ENCODE assay signal across 17 cellular contexts in the genomic region with DNA sequence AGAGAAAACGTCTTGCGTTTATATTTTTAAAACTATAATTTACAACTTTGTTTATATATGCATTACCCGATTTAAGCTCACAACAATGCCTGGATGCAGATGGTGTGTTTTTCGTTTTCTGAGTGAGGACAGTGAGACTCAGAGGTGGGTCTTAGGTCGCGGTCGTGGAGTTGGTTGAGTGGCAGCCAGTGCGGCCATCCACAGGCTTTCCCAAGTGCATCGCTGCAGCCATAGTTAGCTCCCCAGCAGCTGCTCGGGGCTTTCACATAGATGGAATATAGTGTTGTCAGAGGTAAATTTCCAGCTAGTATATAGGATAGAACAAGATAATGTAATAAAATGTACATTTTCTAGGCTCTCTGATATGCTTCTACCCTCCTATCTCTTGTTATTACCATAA.
DNase-seq lines count a peak whose midpoint lies in the region; ATAC-seq and TF ChIP-seq lines count a peak whose summit lies in the region.
"Had no signal": no experiment of that assay in that cellular context is flagged by ENCODE, and none has a peak within 500 bp of the region (broad histone marks: within the 10 kb centered on the region; RNA-seq: fewer than 3 reads in every experiment).

No MANE protein-coding gene starts in this region.

- DNase-seq in H9 = peak; percentile 32
- DNase-seq in fibroblast of villous mesenchyme (ENCODE audit: low read depth) = peak; percentile 60
- no peak for DNase-seq in natural killer cell treated with Interleukin-12 subunit alpha and Interleukin-12 subunit beta and Interleukin-15 and Interleukin-18, amount 100 ng/mL, for 72 hours (ENCODE audit: low spot score)
- no peak for DNase-seq in AG20443 (ENCODE audit: low spot score)
- DNase-seq: 8988T; ACHN; AML-193; Caco-2; Calu3; CD4-positive, alpha-beta T cell; CD8-positive, alpha-beta T cell; DMS79 treated with DMSO at 0.1 percent for 48 hours; GF-D8 had no signal

- no peak overlapping the region for H3K4ac ChIP-seq in H9 (ENCODE audit: low read depth, low read length)

- TF ChIP-seq CTCF in H9 (conservative IDR thresholded peaks at IDR 0.05) (no peak), fibroblast of villous mesenchyme (IDR thresholded peaks at IDR 0.05; ENCODE audit: insufficient read depth, low read depth, low read length) (no peak)

- no peak overlapping the region for H2AK5ac ChIP-seq in H9 (ENCODE audit: insufficient read length, low read length)

- no CpG with 5 or more reads among the region's 10 CpGs for WGBS in H9 (ENCODE audit: extremely low coverage, insufficient read length, low lambda C conversion rate)

- H3K56ac ChIP-seq in H9 (ENCODE audit: insufficient read length, low read depth, low read length) = no peak overlapping the region

- H3T11ph ChIP-seq in H9 (ENCODE audit: low read length) = no peak overlapping the region

- no peaks in the 10 kb centered on the region for H3K23me2 ChIP-seq in H9 (ENCODE audit: insufficient read length, low read depth, low read length, poor library complexity, severe bottlenecking)

- H3K9ac ChIP-seq in H9 (ENCODE audit: extremely low read depth, insufficient read length, low read length) = no peak overlapping the region
- H3K9ac ChIP-seq: BLaER1 treated with 17β-estradiol and CSF1 and Interleukin-3, amounts not matched to agents 10 nM and 100 nM had no signal

- H3K4me2 ChIP-seq in H9 (ENCODE audit: insufficient read depth, insufficient read length, low read length) = no peak overlapping the region
- H3K4me2 ChIP-seq: BLaER1 treated with 17β-estradiol and CSF1 and Interleukin-3, amounts not matched to agents 10 nM and 100 nM had no signal

- no peak overlapping the region for H3K4me3 ChIP-seq in fibroblast of villous mesenchyme (ENCODE audit: low read depth, low read length)
- H3K4me3 ChIP-seq: BLaER1 treated with 17β-estradiol and CSF1 and Interleukin-3, amounts not matched to agents 10 nM and 100 nM had no signal

- no peak overlapping the region for H2BK120ac ChIP-seq in H9 (ENCODE audit: low read depth, low read length, poor library complexity, severe bottlenecking)

- H3K27ac ChIP-seq in H9 (ENCODE audit: insufficient read length, low read depth, low read length) = no peak overlapping the region
- H3K27ac ChIP-seq: BLaER1 treated with 17β-estradiol and CSF1 and Interleukin-3, amounts not matched to agents 10 nM and 100 nM; C4-2B had no signal

- no peak overlapping the region for H3K23ac ChIP-seq in H9 (ENCODE audit: insufficient read length, low read depth, low read length)

- no peak overlapping the region for H3K18ac ChIP-seq in H9 (ENCODE audit: insufficient read length, low read depth, low read length)

- no peak overlapping the region for H3K14ac ChIP-seq in H9 (ENCODE audit: insufficient read depth, low read length)

- H4K5ac ChIP-seq in H9 (ENCODE audit: insufficient read length, low read depth, low read length) = no peak overlapping the region

- H3K9me3 Mint-ChIP-seq in H9 = peaks cover 0 to 6% of the 10 kb centered on the region in 2 experiments; a peak in 4 of 5 replicates
- H3K9me3 Mint-ChIP-seq in natural killer cell treated with Interleukin-12 subunit alpha and Interleukin-12 subunit beta and Interleukin-15 and Interleukin-18, amount 100 ng/mL, for 72 hours = peaks cover 2% of the 10 kb centered on the region
- H3K9me3 Mint-ChIP-seq: CD4-positive, alpha-beta T cell; CD8-positive, alpha-beta T cell had no signal

- no peaks in the 10 kb centered on the region for H3K27me3 ChIP-seq in H9 (ENCODE audit: insufficient read depth, low read length)
- H3K27me3 ChIP-seq: BLaER1 treated with 17β-estradiol and CSF1 and Interleukin-3, amounts not matched to agents 10 nM and 100 nM had no signal

- no peaks in the 10 kb centered on the region for H3K9me3 ChIP-seq in H9 (ENCODE audit: control insufficient read depth, low read depth, low read length)
- H3K9me3 ChIP-seq: Caco-2 had no signal

- H3K36me3 Mint-ChIP-seq in H9 (ENCODE audit: insufficient read depth in 1 of 3, low read depth in 3 of 3) = peaks cover 0 to 3% (median 0%) of the 10 kb centered on the region in 3 experiments; a peak in 1 of 7 replicates
- peaks cover 6% of the 10 kb centered on the region for H3K36me3 Mint-ChIP-seq in natural killer cell treated with Interleukin-12 subunit alpha and Interleukin-12 subunit beta and Interleukin-15 and Interleukin-18, amount 100 ng/mL, for 72 hours
- H3K36me3 Mint-ChIP-seq: CD8-positive, alpha-beta T cell had no signal

- no peak overlapping the region for H3K27ac Mint-ChIP-seq in H9
- H3K27ac Mint-ChIP-seq in natural killer cell treated with Interleukin-12 subunit alpha and Interleukin-12 subunit beta and Interleukin-15 and Interleukin-18, amount 100 ng/mL, for 72 hours = no peak overlapping the region
- H3K27ac Mint-ChIP-seq: B cell; CD4-positive, alpha-beta T cell; CD8-positive, alpha-beta T cell had no signal

- H4K8ac ChIP-seq in H9 (replicated peaks; ENCODE audit: insufficient read length, low read depth, low read length) = no peak overlapping the region

- no peak overlapping the region for H2BK12ac ChIP-seq in H9 (ENCODE audit: insufficient read length, low read depth, low read length)

- no peak overlapping the region for H2AFZ ChIP-seq in H9 (ENCODE audit: low read length)

- no peak overlapping the region for H3K4me3 Mint-ChIP-seq in H9
- no peak overlapping the region for H3K4me3 Mint-ChIP-seq in natural killer cell treated with Interleukin-12 subunit alpha and Interleukin-12 subunit beta and Interleukin-15 and Interleukin-18, amount 100 ng/mL, for 72 hours
- H3K4me3 Mint-ChIP-seq: B cell; CD4-positive, alpha-beta T cell; CD8-positive, alpha-beta T cell had no signal

- no peak overlapping the region for H2BK5ac ChIP-seq in H9 (ENCODE audit: insufficient read length, low read length)

- H3K4me1 Mint-ChIP-seq in H9 = no peaks in the 10 kb centered on the region
- H3K4me1 Mint-ChIP-seq in natural killer cell treated with Interleukin-12 subunit alpha and Interleukin-12 subunit beta and Interleukin-15 and Interleukin-18, amount 100 ng/mL, for 72 hours (ENCODE audit: low read depth in 2 of 2) = peaks cover 12 to 14% of the 10 kb centered on the region in 2 donors
- H3K4me1 Mint-ChIP-seq: B cell had no signal

- H4K20me1 ChIP-seq in H9 (ENCODE audit: control insufficient read depth, insufficient read depth, insufficient read length) = no peaks in the 10 kb centered on the region
- H4K20me1 ChIP-seq: BLaER1 treated with 17β-estradiol and CSF1 and Interleukin-3, amounts not matched to agents 10 nM and 100 nM had no signal

- no peaks in the 10 kb centered on the region for H3K4me1 ChIP-seq in H9 (ENCODE audit: insufficient read depth, low read length)
- H3K4me1 ChIP-seq: Caco-2 had no signal

- H2BK20ac ChIP-seq in H9 (ENCODE audit: low read depth, low read length, poor library complexity, severe bottlenecking) = no peak overlapping the region

- no peaks in the 10 kb centered on the region for H3K79me2 ChIP-seq in H9 (ENCODE audit: insufficient read depth, low read length)

- no peaks in the 10 kb centered on the region for H3K79me1 ChIP-seq in H9 (ENCODE audit: insufficient read depth, low read depth, low read length, poor library complexity, severe bottlenecking)

- no peak for ATAC-seq in natural killer cell treated with Interleukin-12 subunit alpha and Interleukin-12 subunit beta and Interleukin-15 and Interleukin-18, amount 100 ng/mL, for 72 hours
- no peak for ATAC-seq in GM21619 (IDR thresholded peaks at IDR 0.05; ENCODE audit: unreplicated experiment)
- ATAC-seq: CD8-positive, alpha-beta T cell had no signal

- H3K27me3 Mint-ChIP-seq in H9 (ENCODE audit: low read depth) = no peaks in the 10 kb centered on the region; the same call in 1 of the 2 replicates
- peaks cover 3 to 6% of the 10 kb centered on the region in 2 donors for H3K27me3 Mint-ChIP-seq in natural killer cell treated with Interleukin-12 subunit alpha and Interleukin-12 subunit beta and Interleukin-15 and Interleukin-18, amount 100 ng/mL, for 72 hours
- H3K27me3 Mint-ChIP-seq: B cell; CD4-positive, alpha-beta T cell had no signal

- H2BK15ac ChIP-seq in H9 (ENCODE audit: low read depth, low read length) = no peak overlapping the region

- H4K91ac ChIP-seq in H9 (ENCODE audit: insufficient read length, low read depth, low read length) = no peak overlapping the region

Comparison
In these comparisons a context has a peak if more than half of its experiments do, and no peak if none do; other contexts are left out.
1. DNase-seq: peak in H9 (single experiment) and fibroblast of villous mesenchyme (single experiment); none in natural killer cell treated with Interleukin-12 subunit alpha and Interleukin-12 subunit beta and Interleukin-15 and Interleukin-18, amount 100 ng/mL, for 72 hours (single experiment) and AG20443 (single experiment).